In the genomic region with DNA sequence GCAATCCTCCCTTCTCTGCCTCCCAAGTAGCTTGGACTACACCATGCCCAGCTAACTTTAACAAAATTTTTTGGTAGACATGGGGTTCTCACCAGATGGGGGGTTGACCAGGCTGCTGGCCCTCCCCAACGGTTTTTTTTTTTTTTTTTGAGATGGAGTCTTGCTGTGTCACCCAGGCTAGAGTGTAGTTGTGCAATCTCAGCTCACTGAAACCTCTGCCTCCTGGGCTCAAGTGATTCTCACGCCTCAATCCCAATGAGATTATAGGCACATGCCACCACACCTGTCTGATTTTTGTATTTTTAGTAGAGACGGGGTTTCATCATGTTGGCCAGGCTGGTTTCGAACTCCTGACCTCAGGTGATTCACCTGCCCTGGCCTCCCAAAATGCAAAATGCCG, we compare ENCODE assay signal across 6 cellular contexts. TPM values are rescaled to one million over a fixed set of nuclear protein-coding genes. Genes with fewer than 3 reads are reported as not detected.
"Had no signal": no experiment of that assay in that cellular context is flagged by ENCODE, and none has a peak within 500 bp of the region (broad histone marks: within the 10 kb centered on the region; RNA-seq: fewer than 3 reads in every experiment).

No MANE protein-coding gene starts in this region.

RNA-seq across cellular contexts. Expression of gene ZAN, which starts 29.4 kb away (rescaled TPM):
- polyA plus RNA-seq: immature natural killer cell, lung, psoas muscle, sigmoid colon, small intestine, urinary bladder had no signal

RNA-seq across cellular contexts. Expression of gene EPO, which starts 42.6 kb away (rescaled TPM):
- polyA plus RNA-seq: immature natural killer cell, psoas muscle, sigmoid colon, urinary bladder had no signal
